ENCODE assay signal across 1 cellular context in the genomic region with DNA sequence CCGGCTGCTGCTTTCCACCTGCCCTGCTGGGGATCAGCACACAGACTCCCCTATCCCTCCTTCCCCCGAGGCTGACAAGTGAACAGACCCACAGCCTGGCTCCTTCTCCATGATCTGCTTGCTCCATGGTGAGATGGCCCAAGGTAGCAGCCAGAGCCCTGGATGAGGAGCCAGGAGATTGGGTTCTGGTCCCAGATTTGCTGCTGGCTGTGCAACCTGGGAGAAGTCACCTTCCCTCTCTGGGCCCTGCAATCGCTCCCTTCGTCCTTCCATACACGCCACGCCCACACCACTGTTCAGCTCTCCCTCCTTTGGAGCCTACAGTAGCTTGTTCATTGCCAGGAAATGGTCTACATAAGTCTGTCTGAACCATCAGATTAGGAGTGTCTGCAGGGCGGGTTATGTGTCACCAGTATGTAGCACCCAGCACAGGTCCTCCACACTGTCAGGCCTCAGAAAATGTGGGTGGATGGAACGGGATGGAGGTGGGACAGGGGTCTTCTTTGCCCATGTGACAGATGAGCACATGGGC.
TF ChIP-seq lines count a peak whose summit lies in the region.

No MANE protein-coding gene starts in this region.

TF ChIP-seq in K562, 482 proteins besides CTCF, POLR2A, EP300 and RAD21:
- TF ChIP-seq, protein P1, sequence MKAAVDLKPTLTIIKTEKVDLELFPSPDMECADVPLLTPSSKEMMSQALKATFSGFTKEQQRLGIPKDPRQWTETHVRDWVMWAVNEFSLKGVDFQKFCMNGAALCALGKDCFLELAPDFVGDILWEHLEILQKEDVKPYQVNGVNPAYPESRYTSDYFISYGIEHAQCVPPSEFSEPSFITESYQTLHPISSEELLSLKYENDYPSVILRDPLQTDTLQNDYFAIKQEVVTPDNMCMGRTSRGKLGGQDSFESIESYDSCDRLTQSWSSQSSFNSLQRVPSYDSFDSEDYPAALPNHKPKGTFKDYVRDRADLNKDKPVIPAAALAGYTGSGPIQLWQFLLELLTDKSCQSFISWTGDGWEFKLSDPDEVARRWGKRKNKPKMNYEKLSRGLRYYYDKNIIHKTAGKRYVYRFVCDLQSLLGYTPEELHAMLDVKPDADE (conservative IDR thresholded peaks at IDR 0.05; ENCODE audit: control insufficient read depth, low read depth, low read length), result no peak
- peak in 1 of 2 experiments; percentile 47; a peak in 1 of 4 replicates for TF ChIP-seq KDM1A (IDR thresholded peaks at IDR 0.05)
- no peak for TF ChIP-seq ZBED1 (IDR thresholded peaks at IDR 0.05)
- no peak for TF ChIP-seq TEAD1 (CRISPR knock-in tag; IDR thresholded peaks at IDR 0.05)
- TF ChIP-seq LARP7 (IDR thresholded peaks at IDR 0.05), result no peak
- TF ChIP-seq SRSF1 (IDR thresholded peaks at IDR 0.05; ENCODE audit: low read depth, low read length), result no peak
- TF ChIP-seq ZSCAN32 (CRISPR knock-in tag; IDR thresholded peaks at IDR 0.05), result no peak
- TF ChIP-seq ZFP36 (IDR thresholded peaks at IDR 0.05; ENCODE audit: low read depth, low read length, partially characterized antibody), result peak; percentile 86
- TF ChIP-seq MAFK (IDR thresholded peaks at IDR 0.05; ENCODE audit: low read length), result no peak
- TF ChIP-seq MCM3 (IDR thresholded peaks at IDR 0.05), result no peak
- no peak for TF ChIP-seq TFAM (CRISPR knock-in tag; conservative IDR thresholded peaks at IDR 0.05)
- TF ChIP-seq ZNF184 (CRISPR knock-in tag; IDR thresholded peaks at IDR 0.05), result no peak
- peak; percentile 67; the same call in 1 of the 2 replicates for TF ChIP-seq SMARCA5 (IDR thresholded peaks at IDR 0.05)
- TF ChIP-seq ZNF354B (CRISPR knock-in tag; IDR thresholded peaks at IDR 0.05), result no peak
- no peak for TF ChIP-seq ZNF76 (CRISPR knock-in tag; IDR thresholded peaks at IDR 0.05; ENCODE audit: borderline replicate concordance)
- no peak for TF ChIP-seq KLF1 (tag; IDR thresholded peaks at IDR 0.05)
- TF ChIP-seq TCF7L2 (IDR thresholded peaks at IDR 0.05; ENCODE audit: low read depth, low read length), result no peak
- TF ChIP-seq, protein P2, sequence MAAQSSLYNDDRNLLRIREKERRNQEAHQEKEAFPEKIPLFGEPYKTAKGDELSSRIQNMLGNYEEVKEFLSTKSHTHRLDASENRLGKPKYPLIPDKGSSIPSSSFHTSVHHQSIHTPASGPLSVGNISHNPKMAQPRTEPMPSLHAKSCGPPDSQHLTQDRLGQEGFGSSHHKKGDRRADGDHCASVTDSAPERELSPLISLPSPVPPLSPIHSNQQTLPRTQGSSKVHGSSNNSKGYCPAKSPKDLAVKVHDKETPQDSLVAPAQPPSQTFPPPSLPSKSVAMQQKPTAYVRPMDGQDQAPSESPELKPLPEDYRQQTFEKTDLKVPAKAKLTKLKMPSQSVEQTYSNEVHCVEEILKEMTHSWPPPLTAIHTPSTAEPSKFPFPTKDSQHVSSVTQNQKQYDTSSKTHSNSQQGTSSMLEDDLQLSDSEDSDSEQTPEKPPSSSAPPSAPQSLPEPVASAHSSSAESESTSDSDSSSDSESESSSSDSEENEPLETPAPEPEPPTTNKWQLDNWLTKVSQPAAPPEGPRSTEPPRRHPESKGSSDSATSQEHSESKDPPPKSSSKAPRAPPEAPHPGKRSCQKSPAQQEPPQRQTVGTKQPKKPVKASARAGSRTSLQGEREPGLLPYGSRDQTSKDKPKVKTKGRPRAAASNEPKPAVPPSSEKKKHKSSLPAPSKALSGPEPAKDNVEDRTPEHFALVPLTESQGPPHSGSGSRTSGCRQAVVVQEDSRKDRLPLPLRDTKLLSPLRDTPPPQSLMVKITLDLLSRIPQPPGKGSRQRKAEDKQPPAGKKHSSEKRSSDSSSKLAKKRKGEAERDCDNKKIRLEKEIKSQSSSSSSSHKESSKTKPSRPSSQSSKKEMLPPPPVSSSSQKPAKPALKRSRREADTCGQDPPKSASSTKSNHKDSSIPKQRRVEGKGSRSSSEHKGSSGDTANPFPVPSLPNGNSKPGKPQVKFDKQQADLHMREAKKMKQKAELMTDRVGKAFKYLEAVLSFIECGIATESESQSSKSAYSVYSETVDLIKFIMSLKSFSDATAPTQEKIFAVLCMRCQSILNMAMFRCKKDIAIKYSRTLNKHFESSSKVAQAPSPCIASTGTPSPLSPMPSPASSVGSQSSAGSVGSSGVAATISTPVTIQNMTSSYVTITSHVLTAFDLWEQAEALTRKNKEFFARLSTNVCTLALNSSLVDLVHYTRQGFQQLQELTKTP (IDR thresholded peaks at IDR 0.05; ENCODE audit: low read depth in 1 of 2, partially characterized antibody in 2 of 2), result no peak
- TF ChIP-seq ARNT (IDR thresholded peaks at IDR 0.05), result no peak
- TF ChIP-seq BCOR (IDR thresholded peaks at IDR 0.05), result 0 out of 2 replicates have a peak, but pooled peaks have one; percentile 20
- no peak for TF ChIP-seq DPF2 (IDR thresholded peaks at IDR 0.05)
- TF ChIP-seq RBM34 (IDR thresholded peaks at IDR 0.05; ENCODE audit: borderline replicate concordance, insufficient read depth, low read length), result no peak
- TF ChIP-seq, protein P3, sequence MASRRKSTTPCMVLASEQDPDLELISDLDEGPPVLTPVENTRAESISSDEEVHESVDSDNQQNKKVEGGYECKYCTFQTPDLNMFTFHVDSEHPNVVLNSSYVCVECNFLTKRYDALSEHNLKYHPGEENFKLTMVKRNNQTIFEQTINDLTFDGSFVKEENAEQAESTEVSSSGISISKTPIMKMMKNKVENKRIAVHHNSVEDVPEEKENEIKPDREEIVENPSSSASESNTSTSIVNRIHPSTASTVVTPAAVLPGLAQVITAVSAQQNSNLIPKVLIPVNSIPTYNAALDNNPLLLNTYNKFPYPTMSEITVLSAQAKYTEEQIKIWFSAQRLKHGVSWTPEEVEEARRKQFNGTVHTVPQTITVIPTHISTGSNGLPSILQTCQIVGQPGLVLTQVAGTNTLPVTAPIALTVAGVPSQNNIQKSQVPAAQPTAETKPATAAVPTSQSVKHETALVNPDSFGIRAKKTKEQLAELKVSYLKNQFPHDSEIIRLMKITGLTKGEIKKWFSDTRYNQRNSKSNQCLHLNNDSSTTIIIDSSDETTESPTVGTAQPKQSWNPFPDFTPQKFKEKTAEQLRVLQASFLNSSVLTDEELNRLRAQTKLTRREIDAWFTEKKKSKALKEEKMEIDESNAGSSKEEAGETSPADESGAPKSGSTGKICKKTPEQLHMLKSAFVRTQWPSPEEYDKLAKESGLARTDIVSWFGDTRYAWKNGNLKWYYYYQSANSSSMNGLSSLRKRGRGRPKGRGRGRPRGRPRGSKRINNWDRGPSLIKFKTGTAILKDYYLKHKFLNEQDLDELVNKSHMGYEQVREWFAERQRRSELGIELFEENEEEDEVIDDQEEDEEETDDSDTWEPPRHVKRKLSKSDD (conservative IDR thresholded peaks at IDR 0.05; ENCODE audit: low read length), result no peak
- no peak for TF ChIP-seq ZNF584 (CRISPR knock-in tag; IDR thresholded peaks at IDR 0.05; ENCODE audit: low read depth)
- TF ChIP-seq RBM25 (IDR thresholded peaks at IDR 0.05; ENCODE audit: low read depth, low read length, severe bottlenecking), result peak; percentile 31
- TF ChIP-seq, protein P4, sequence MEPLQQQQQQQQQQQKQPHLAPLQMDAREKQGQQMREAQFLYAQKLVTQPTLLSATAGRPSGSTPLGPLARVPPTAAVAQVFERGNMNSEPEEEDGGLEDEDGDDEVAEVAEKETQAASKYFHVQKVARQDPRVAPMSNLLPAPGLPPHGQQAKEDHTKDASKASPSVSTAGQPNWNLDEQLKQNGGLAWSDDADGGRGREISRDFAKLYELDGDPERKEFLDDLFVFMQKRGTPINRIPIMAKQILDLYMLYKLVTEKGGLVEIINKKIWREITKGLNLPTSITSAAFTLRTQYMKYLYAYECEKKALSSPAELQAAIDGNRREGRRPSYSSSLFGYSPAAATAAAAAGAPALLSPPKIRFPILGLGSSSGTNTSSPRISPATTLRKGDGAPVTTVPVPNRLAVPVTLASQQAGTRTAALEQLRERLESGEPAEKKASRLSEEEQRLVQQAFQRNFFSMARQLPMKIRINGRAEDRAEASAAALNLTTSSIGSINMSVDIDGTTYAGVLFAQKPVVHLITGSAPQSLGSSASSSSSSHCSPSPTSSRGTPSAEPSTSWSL (CRISPR knock-in tag; IDR thresholded peaks at IDR 0.05; ENCODE audit: borderline replicate concordance), result no peak
- TF ChIP-seq HDAC3 (IDR thresholded peaks at IDR 0.05; ENCODE audit: borderline replicate concordance, partially characterized antibody), result no peak
